8 cellular contexts compared by ENCODE assay signal in genomic region chr11:12156301-12157140, GRCh38. TPM values are rescaled to one million over a fixed set of nuclear protein-coding genes. Genes with fewer than 3 reads are reported as not detected.
A peak's percentile ranks its signal among the peaks of the same experiment; 100 is the strongest.
DNase-seq lines count a peak whose midpoint lies in the region; ATAC-seq and TF ChIP-seq lines count a peak whose summit lies in the region.
"Had no signal": no experiment of that assay in that cellular context is flagged by ENCODE, and none has a peak within 500 bp of the region (broad histone marks: within the 10 kb centered on the region; RNA-seq: fewer than 3 reads in every experiment).

No MANE protein-coding gene starts in this region.

- CTCF ChIA-PET in Calu3 (lab: Charles Lee) = interaction anchor here (0.5 to 1.5 kb wide), 3 partner anchors 30 to 627 kb away, joined by 3 to 5 read pairs (median 4); no protein-coding TSS in a partner anchor
- CTCF ChIA-PET in HEK293T (lab: Yijun Ruan, JAX) = no interaction called here

- ATAC-seq in RWPE2 (ENCODE audit: low read depth) = no peak

- no peaks in the 10 kb centered on the region for H3K27me3 ChIP-seq in RWPE2 (ENCODE audit: insufficient read depth, poor library complexity, severe bottlenecking)
- H3K27me3 ChIP-seq in fibroblast of lung (ENCODE audit: control insufficient read depth, insufficient read depth, low read length) = no peaks in the 10 kb centered on the region
- H3K27me3 ChIP-seq in smooth muscle cell (ENCODE audit: low read depth) = no peaks in the 10 kb centered on the region

- H3K9ac ChIP-seq in fibroblast of lung (ENCODE audit: insufficient read depth, low read length) = no peak overlapping the region
- H3K9ac ChIP-seq in smooth muscle cell (ENCODE audit: low read depth) = no peak overlapping the region

- H3K27ac ChIP-seq in RWPE2 (ENCODE audit: poor library complexity, severe bottlenecking) (peak overlapping the region; percentile 99), fibroblast of lung (ENCODE audit: insufficient read depth, low read length) (peak overlapping the region; percentile 88), smooth muscle cell (ENCODE audit: low read depth) (peak overlapping the region; percentile 99)

- no peaks in the 10 kb centered on the region for H3K9me3 Mint-ChIP-seq in Calu3 (ENCODE audit: low read depth, unreplicated experiment)
- H3K9me3 Mint-ChIP-seq: activated B cell treated with CpG ODN at 0.5 μM for 24 hours had no signal

- peak overlapping the region; percentile 35 for H3K27ac Mint-ChIP-seq in Calu3 (ENCODE audit: unreplicated experiment)
- H3K27ac Mint-ChIP-seq: activated B cell treated with CpG ODN at 0.5 μM for 24 hours had no signal

- no peak for DNase-seq in Calu3
- DNase-seq in RWPE2 (ENCODE audit: low spot score) = no peak
- DNase-seq in fibroblast of lung (ENCODE audit: low read depth in 2 of 2) = peak in 1 of 2 donors; percentile 47
- DNase-seq in smooth muscle cell (lab: John Stamatoyannopoulos, UW; ENCODE audit: unreplicated experiment) = no peak
- DNase-seq in NCI-H146 (lab: John Stamatoyannopoulos, UW) = no peak
- no peak for DNase-seq in NCI-H2081 treated with DMSO at 0.1 percent for 48 hours (lab: John Stamatoyannopoulos, UW)
- no peak for DNase-seq in HEK293T (ENCODE audit: extremely low spot score)
- DNase-seq: activated B cell treated with CpG ODN at 0.5 μM for 24 hours had no signal

- no peaks in the 10 kb centered on the region for H3K27me3 Mint-ChIP-seq in Calu3 (ENCODE audit: unreplicated experiment)
- H3K27me3 Mint-ChIP-seq: activated B cell treated with CpG ODN at 0.5 μM for 24 hours had no signal

- BruUV-seq in Calu3 (replicated peaks; lab: Mats Ljungman, UMichigan) = no TSS peak

- H3K4me3 Mint-ChIP-seq in Calu3 (ENCODE audit: low read depth, unreplicated experiment) = no peak overlapping the region
- H3K4me3 Mint-ChIP-seq: activated B cell treated with CpG ODN at 0.5 μM for 24 hours had no signal

- H4K20me1 ChIP-seq in fibroblast of lung (ENCODE audit: control insufficient read depth, extremely low read depth, insufficient read depth, low read length) (no peaks in the 10 kb centered on the region), smooth muscle cell (ENCODE audit: low read depth) (no peaks in the 10 kb centered on the region)

- H3K4me1 ChIP-seq in RWPE2 (ENCODE audit: insufficient read depth, poor library complexity, severe bottlenecking) = peaks cover 7% of the 10 kb centered on the region
- peaks cover 43% of the 10 kb centered on the region for H3K4me1 ChIP-seq in fibroblast of lung (ENCODE audit: control insufficient read depth, extremely low read depth, insufficient read depth, low read length)
- peaks cover 19% of the 10 kb centered on the region for H3K4me1 ChIP-seq in smooth muscle cell (ENCODE audit: low read depth)

- no peak for TF ChIP-seq CTCF in Calu3 (IDR thresholded peaks at IDR 0.05; ENCODE audit: unreplicated experiment)
- no peak for TF ChIP-seq CTCF in RWPE2 (IDR thresholded peaks at IDR 0.05; ENCODE audit: poor library complexity, severe bottlenecking)
- no peak for TF ChIP-seq CTCF in fibroblast of lung (conservative IDR thresholded peaks at IDR 0.05 in 1 of 2, IDR thresholded peaks at IDR 0.05 in 1 of 2; ENCODE audit: low read depth in 1 of 2, low read length in 2 of 2)
- no peak for TF ChIP-seq CTCF in smooth muscle cell (IDR thresholded peaks at IDR 0.05; ENCODE audit: borderline replicate concordance, insufficient read depth, poor library complexity, severe bottlenecking)

- intact Hi-C loops in Calu3 (cut with micrococcal nuclease; ENCODE audit: unreplicated experiment) = no loop called here

- H3K4me2 ChIP-seq in fibroblast of lung (ENCODE audit: extremely low read depth, insufficient read depth, low read length) (no peak overlapping the region), smooth muscle cell (peak overlapping the region; percentile 61)

- H3K79me2 ChIP-seq in fibroblast of lung (ENCODE audit: control insufficient read depth, insufficient read depth, low read length) (peaks cover 28% of the 10 kb centered on the region), smooth muscle cell (ENCODE audit: low read depth) (peaks cover 32% of the 10 kb centered on the region)

- H3K4me3 ChIP-seq in RWPE2 (ENCODE audit: severe bottlenecking) (no peak overlapping the region), fibroblast of lung (replicated peaks in 1 of 4; ENCODE audit: control extremely low read depth in 1 of 4, insufficient read depth in 1 of 4, low read depth in 3 of 4, low read length in 4 of 4) (no peak overlapping the region), smooth muscle cell (no peak overlapping the region)

- peaks cover 27% of the 10 kb centered on the region for H3K36me3 Mint-ChIP-seq in Calu3 (ENCODE audit: insufficient read depth, unreplicated experiment)

- H3K9me3 ChIP-seq in RWPE2 (ENCODE audit: severe bottlenecking) (no peaks in the 10 kb centered on the region), fibroblast of lung (ENCODE audit: control insufficient read depth, insufficient read depth, low read depth, low read length) (no peaks in the 10 kb centered on the region), smooth muscle cell (replicated peaks; ENCODE audit: low read depth) (no peaks in the 10 kb centered on the region)

- whole genome bisulfite sequencing in smooth muscle cell (ENCODE audit: low lambda C conversion rate) = 96% methylated on average over 7 of the region's 7 CpGs

- peaks cover 48% of the 10 kb centered on the region for H3K4me1 Mint-ChIP-seq in Calu3 (ENCODE audit: low read depth, unreplicated experiment)
- H3K4me1 Mint-ChIP-seq: activated B cell treated with CpG ODN at 0.5 μM for 24 hours had no signal

- H3K36me3 ChIP-seq in RWPE2 (ENCODE audit: low read depth) (peaks cover 82% of the 10 kb centered on the region), fibroblast of lung (ENCODE audit: control insufficient read depth, insufficient read depth, low read length) (no peaks in the 10 kb centered on the region), smooth muscle cell (ENCODE audit: low read depth) (no peaks in the 10 kb centered on the region)

- POLR2A ChIA-PET in HEK293T (lab: Yijun Ruan, JAX) = no interaction called here

- peaks cover 27% of the 10 kb centered on the region for H3F3A ChIP-seq in smooth muscle cell (ENCODE audit: low read depth)

- H2AFZ ChIP-seq in fibroblast of lung (ENCODE audit: low read length) (no peak overlapping the region), smooth muscle cell (ENCODE audit: low read depth) (no peak overlapping the region)

TF ChIP-seq in HEK293T, 16 proteins besides CTCF, POLR2A, EP300 and RAD21:
- no peak for TF ChIP-seq ZNF384 (IDR thresholded peaks at IDR 0.05)
- TF ChIP-seq SP1 (IDR thresholded peaks at IDR 0.05) = no peak
- TF ChIP-seq ARNT (IDR thresholded peaks at IDR 0.05) = no peak
- TF ChIP-seq TARDBP (IDR thresholded peaks at IDR 0.05) = no peak
- TF ChIP-seq BHLHE40 (IDR thresholded peaks at IDR 0.05; ENCODE audit: borderline replicate concordance) = no peak
- no peak for TF ChIP-seq FOXM1 (IDR thresholded peaks at IDR 0.05; ENCODE audit: borderline replicate concordance)
- no peak for TF ChIP-seq SUZ12 (IDR thresholded peaks at IDR 0.05)
- TF ChIP-seq LEF1 (IDR thresholded peaks at IDR 0.05; ENCODE audit: borderline replicate concordance) = no peak
- TF ChIP-seq ELF4 (IDR thresholded peaks at IDR 0.05) = no peak
- no peak for TF ChIP-seq CTBP1 (IDR thresholded peaks at IDR 0.05; ENCODE audit: borderline replicate concordance)
- TF ChIP-seq L3MBTL2 (conservative IDR thresholded peaks at IDR 0.05) = no peak
- TF ChIP-seq FOXA1 (IDR thresholded peaks at IDR 0.05) = no peak
- TF ChIP-seq FOXK2 (IDR thresholded peaks at IDR 0.05) = no peak
- TF ChIP-seq NFRKB (IDR thresholded peaks at IDR 0.05) = no peak
- TF ChIP-seq HDGF (IDR thresholded peaks at IDR 0.05; ENCODE audit: borderline replicate concordance) = no peak
- TF ChIP-seq, protein P1, sequence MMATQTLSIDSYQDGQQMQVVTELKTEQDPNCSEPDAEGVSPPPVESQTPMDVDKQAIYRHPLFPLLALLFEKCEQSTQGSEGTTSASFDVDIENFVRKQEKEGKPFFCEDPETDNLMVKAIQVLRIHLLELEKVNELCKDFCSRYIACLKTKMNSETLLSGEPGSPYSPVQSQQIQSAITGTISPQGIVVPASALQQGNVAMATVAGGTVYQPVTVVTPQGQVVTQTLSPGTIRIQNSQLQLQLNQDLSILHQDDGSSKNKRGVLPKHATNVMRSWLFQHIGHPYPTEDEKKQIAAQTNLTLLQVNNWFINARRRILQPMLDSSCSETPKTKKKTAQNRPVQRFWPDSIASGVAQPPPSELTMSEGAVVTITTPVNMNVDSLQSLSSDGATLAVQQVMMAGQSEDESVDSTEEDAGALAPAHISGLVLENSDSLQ (IDR thresholded peaks at IDR 0.05) = no peak

RNA-seq across cellular contexts. Expression of gene MICAL2, which starts 46.1 kb away (rescaled TPM):
- total RNA-seq in Calu3 (2022) (191 and 202 TPM in 2 replicates), fibroblast of lung (88.6 and 275 TPM in 2 replicates), smooth muscle cell (278 and 287 TPM in 2 replicates)
- polyA plus RNA-seq in fibroblast of lung (78.5 and 120 TPM in 2 replicates), smooth muscle cell (158 and 161 TPM in 2 replicates)
- polyA plus RNA-seq in fibroblast of lung (2012) = 125 and 167 TPM in 2 replicates
- 234 and 390 TPM in 2 replicates for polyA minus RNA-seq in fibroblast of lung (ENCODE audit: low replicate concordance)
